ENCODE assay signal across 21 cellular contexts in genomic region chr14:71414631-71415403, GRCh38.
A peak's percentile ranks its signal among the peaks of the same experiment; 100 is the strongest.
DNase-seq lines count a peak whose midpoint lies in the region; ATAC-seq and TF ChIP-seq lines count a peak whose summit lies in the region.
"Had no signal": no experiment of that assay in that cellular context is flagged by ENCODE, and none has a peak within 500 bp of the region (broad histone marks: within the 10 kb centered on the region; RNA-seq: fewer than 3 reads in every experiment).

No MANE protein-coding gene starts in this region.

- BruUV-seq in HCT116 (replicated peaks; lab: Mats Ljungman, UMichigan) = TSS peak; percentile 17

- POLR2A ChIA-PET in HCT116 (lab: Charles Lee) = no interaction called here
- POLR2A ChIA-PET in activated CD4-positive, alpha-beta T cell treated with anti-CD3 and anti-CD28 coated beads for 36 hours (lab: Charles Lee) = no interaction called here

- H3K79me2 ChIP-seq in HCT116 (ENCODE audit: insufficient read depth, low read length) (0 out of 2 replicates have a peak, but pooled peaks cover 6% of the 10 kb centered on the region), parathyroid adenoma (peaks cover 10% of the 10 kb centered on the region)

- H3K27me3 Mint-ChIP-seq in activated CD4-positive, alpha-beta T cell treated with anti-CD3 and anti-CD28 coated beads for 36 hours = no peaks in the 10 kb centered on the region

- peaks cover 22% of the 10 kb centered on the region for H3K36me3 Mint-ChIP-seq in activated CD4-positive, alpha-beta T cell treated with anti-CD3 and anti-CD28 coated beads for 36 hours (ENCODE audit: low read depth)

- no peaks in the 10 kb centered on the region for H3K9me3 Mint-ChIP-seq in activated CD4-positive, alpha-beta T cell treated with anti-CD3 and anti-CD28 coated beads for 36 hours (ENCODE audit: low read depth)
- H3K9me3 Mint-ChIP-seq: activated naive CD4-positive, alpha-beta T cell treated with anti-CD3 and anti-CD28 coated beads for 36 hours had no signal

- ATAC-seq in HCT116 (no peak), Right ventricle myocardium superior (ENCODE audit: poor library complexity) (no peak)
- ATAC-seq in activated CD4-positive, alpha-beta T cell treated with anti-CD3 and anti-CD28 coated beads for 36 hours = no peak

- H3K4me3 ChIP-seq in HCT116 (replicated peaks in 1 of 2; ENCODE audit: low read depth in 1 of 2, low read length in 2 of 2) (no peak overlapping the region), SK-N-MC (no peak overlapping the region), parathyroid adenoma (ENCODE audit: low read depth, low read length) (no peak overlapping the region)
- H3K4me3 ChIP-seq: esophagus muscularis mucosa, hepatocyte had no signal

- H3K27me3 ChIP-seq in HCT116 (ENCODE audit: insufficient read depth, low read length) = no peaks in the 10 kb centered on the region
- H3K27me3 ChIP-seq in parathyroid adenoma (ENCODE audit: control insufficient read depth, insufficient read depth, low read length) = no peaks in the 10 kb centered on the region
- H3K27me3 ChIP-seq: esophagus muscularis mucosa, hepatocyte had no signal

- H3K4me1 ChIP-seq in HCT116 (ENCODE audit: control insufficient read depth in 1 of 2, insufficient read depth in 2 of 2, low read length in 2 of 2) (peaks cover 0 to 5% of the 10 kb centered on the region in 2 experiments; a peak in 1 of 4 replicates), parathyroid adenoma (peaks cover 4% of the 10 kb centered on the region)

- H4K20me1 ChIP-seq in HCT116 (ENCODE audit: insufficient read depth) = no peaks in the 10 kb centered on the region

- RAD21 ChIA-PET in HCT116 (lab: Charles Lee; ENCODE audit: low non-redundant PET in 1 of 2, low total read pairs in 2 of 2, uncharacterized antibody in 2 of 2, unreplicated experiment in 2 of 2) = no interaction called here

- peaks cover 23% of the 10 kb centered on the region for H3K4me1 Mint-ChIP-seq in activated CD4-positive, alpha-beta T cell treated with anti-CD3 and anti-CD28 coated beads for 36 hours

- DNase-seq in HCT116 (ENCODE audit: low read depth, low spot score) (no peak), SK-N-MC (ENCODE audit: low read depth, low spot score) (no peak), epithelial cell of prostate (ENCODE audit: low read depth, low spot score) (no peak), Right ventricle myocardium superior (no peak), GM19240 (ENCODE audit: insufficient read length, low spot score) (no peak), NCI-H748 treated with DMSO at 0.1 percent for 48 hours (lab: John Stamatoyannopoulos, UW) (no peak)
- no peak for DNase-seq in activated CD4-positive, alpha-beta T cell treated with anti-CD3 and anti-CD28 coated beads for 36 hours
- DNase-seq: activated CD4-positive, alpha-beta T cell treated with anti-CD3 and anti-CD28 coated beads, Interleukin-2, amount 50 U/mL, for 48 hours; activated naive CD4-positive, alpha-beta T cell treated with anti-CD3 and anti-CD28 coated beads for 36 hours; dermis blood vessel endothelial cell; DND-41; H7; islet precursor cell; NCI-H1092 treated with DMSO at 0.1 percent for 48 hours; NCI-H2081 treated with DMSO at 0.1 percent for 48 hours; NCI-H524 treated with DMSO at 0.1 percent for 48 hours; stimulated activated CD4-positive, alpha-beta T cell treated with anti-CD3 and anti-CD28 coated beads, Interleukin-2, amount 100 ng/mL, for 24 hours had no signal

- CTCF ChIA-PET in HCT116 (lab: Charles Lee) = no interaction called here
- CTCF ChIA-PET in activated CD4-positive, alpha-beta T cell treated with anti-CD3 and anti-CD28 coated beads for 36 hours (lab: Charles Lee) = no interaction called here

- H3K9ac ChIP-seq in HCT116 (ENCODE audit: low read length) = no peak overlapping the region
- H3K9ac ChIP-seq in SK-N-MC (ENCODE audit: insufficient read length) = no peak overlapping the region
- no peak overlapping the region for H3K9ac ChIP-seq in parathyroid adenoma
- H3K9ac ChIP-seq: KMS-11 had no signal

- TF ChIP-seq POLR2A in HCT116 (IDR thresholded peaks at IDR 0.05; ENCODE audit: borderline replicate concordance, extremely low read depth, insufficient read depth, insufficient read length) = no peak

- H3K4me3 Mint-ChIP-seq in activated CD4-positive, alpha-beta T cell treated with anti-CD3 and anti-CD28 coated beads for 36 hours = no peak overlapping the region
- H3K4me3 Mint-ChIP-seq: activated naive CD4-positive, alpha-beta T cell treated with anti-CD3 and anti-CD28 coated beads for 36 hours had no signal

- intact Hi-C loops in HCT116 (cut with micrococcal nuclease) = no loop called here
- intact Hi-C loops in Right ventricle myocardium superior (cut with DNase I) = no loop called here
- intact Hi-C loops in activated CD4-positive, alpha-beta T cell treated with anti-CD3 and anti-CD28 coated beads for 36 hours (cut with DNase I, micrococcal nuclease) = no loop called here

- TF ChIP-seq CTCF in HCT116 (IDR thresholded peaks at IDR 0.05 in 2 of 3, conservative IDR thresholded peaks at IDR 0.05 in 1 of 3; ENCODE audit: borderline replicate concordance in 1 of 3, insufficient read depth in 1 of 3, low read depth in 2 of 3, low read length in 2 of 3) (no peak), parathyroid adenoma (IDR thresholded peaks at IDR 0.05) (no peak)

- H3K9me2 ChIP-seq in HCT116 (ENCODE audit: insufficient read depth) = no peaks in the 10 kb centered on the region

- H3K4me2 ChIP-seq in HCT116 (ENCODE audit: low read length) = no peak overlapping the region
- H3K4me2 ChIP-seq in parathyroid adenoma (ENCODE audit: low read length) = peak overlapping the region; percentile 4
- H3K4me2 ChIP-seq: hepatocyte, KMS-11 had no signal

- no peaks in the 10 kb centered on the region for H3K36me3 ChIP-seq in HCT116 (ENCODE audit: control insufficient read depth in 1 of 2, insufficient read depth in 2 of 2, low read length in 2 of 2)
- H3K36me3 ChIP-seq in SK-N-MC (ENCODE audit: insufficient read depth, low read length) = peaks cover 31% of the 10 kb centered on the region
- H3K36me3 ChIP-seq in parathyroid adenoma (ENCODE audit: control insufficient read depth, insufficient read depth, low read length) = no peaks in the 10 kb centered on the region
- H3K36me3 ChIP-seq: esophagus muscularis mucosa had no signal

- H2AFZ ChIP-seq in HCT116 (ENCODE audit: low read depth, low read length, poor library complexity, severe bottlenecking) = no peak overlapping the region
- no peak overlapping the region for H2AFZ ChIP-seq in parathyroid adenoma
- H2AFZ ChIP-seq: hepatocyte had no signal

- H3K27ac ChIP-seq in HCT116 (ENCODE audit: low read depth, low read length) = no peak overlapping the region
- H3K27ac ChIP-seq in SK-N-MC = peak overlapping the region; percentile 53
- H3K27ac ChIP-seq in epithelial cell of prostate = peak overlapping the region; percentile 71
- no peak overlapping the region for H3K27ac ChIP-seq in parathyroid adenoma
- H3K27ac ChIP-seq: esophagus muscularis mucosa, hepatocyte, KMS-11 had no signal

- H3K9me3 ChIP-seq in HCT116 (ENCODE audit: control insufficient read depth in 1 of 2, insufficient read depth in 1 of 2, low read depth in 1 of 2, low read length in 2 of 2) (no peaks in the 10 kb centered on the region), SK-N-MC (ENCODE audit: low read depth, low read length) (no peaks in the 10 kb centered on the region), parathyroid adenoma (ENCODE audit: control insufficient read depth, low read length) (no peaks in the 10 kb centered on the region)
- H3K9me3 ChIP-seq: esophagus muscularis mucosa had no signal

- H3K27ac Mint-ChIP-seq in activated CD4-positive, alpha-beta T cell treated with anti-CD3 and anti-CD28 coated beads for 36 hours = no peak overlapping the region
- H3K27ac Mint-ChIP-seq: activated naive CD4-positive, alpha-beta T cell treated with anti-CD3 and anti-CD28 coated beads for 36 hours had no signal

- no peak for TF ChIP-seq RAD21 in HCT116 (IDR thresholded peaks at IDR 0.05; ENCODE audit: low read depth)

TF ChIP-seq in HCT116, 20 proteins besides CTCF, POLR2A, EP300 and RAD21 (continues in another document):
- TF ChIP-seq POLR2AphosphoS5 (IDR thresholded peaks at IDR 0.05; ENCODE audit: low read depth, low read length) (no peak), JUND (IDR thresholded peaks at IDR 0.05) (no peak), ATF3 (IDR thresholded peaks at IDR 0.05) (no peak), CBX3 (IDR thresholded peaks at IDR 0.05; ENCODE audit: low read depth) (no peak), SP1 (IDR thresholded peaks at IDR 0.05; ENCODE audit: low read depth) (no peak), CEBPB (IDR thresholded peaks at IDR 0.05; ENCODE audit: low read depth) (no peak), EZH2 (IDR thresholded peaks at IDR 0.05) (no peak), SRF (IDR thresholded peaks at IDR 0.05; ENCODE audit: low read depth) (no peak), EGR1 (IDR thresholded peaks at IDR 0.05; ENCODE audit: low read depth) (no peak), ZNF274 (IDR thresholded peaks at IDR 0.05; ENCODE audit: low read depth, low read length) (no peak), ZBTB33 (IDR thresholded peaks at IDR 0.05; ENCODE audit: extremely low read depth, insufficient replicate concordance, low read length) (no peak), MAX (IDR thresholded peaks at IDR 0.05) (no peak), TCF7L2 (IDR thresholded peaks at IDR 0.05; ENCODE audit: borderline replicate concordance, extremely low read depth, insufficient read depth, insufficient read length) (no peak), EZH2phosphoT487 (IDR thresholded peaks at IDR 0.05; ENCODE audit: borderline replicate concordance) (no peak)

Comparison
In these comparisons a context has a peak if more than half of its experiments do, and no peak if none do; other contexts are left out.
1. H3K27ac ChIP-seq: peak in SK-N-MC (single experiment) and epithelial cell of prostate (single experiment); none in HCT116 (single experiment) and parathyroid adenoma (single experiment).